ENCODE assay signal across 1 cellular context in genomic region chr22:19970479-19971275, GRCh38.
A peak's percentile ranks its signal among the peaks of the same experiment; 100 is the strongest.
TF ChIP-seq lines count a peak whose summit lies in the region.

No MANE protein-coding gene starts in this region.

TF ChIP-seq in HepG2, 621 proteins besides CTCF, POLR2A, EP300 and RAD21 (continued from another document and continues in another):
- TF ChIP-seq ZNF839 (CRISPR knock-in tag; IDR thresholded peaks at IDR 0.05; ENCODE audit: borderline replicate concordance) (0 out of 2 replicates have a peak, but pooled peaks have one; percentile 27), MAFG (CRISPR knock-in tag; IDR thresholded peaks at IDR 0.05) (no peak), ZSCAN30 (CRISPR knock-in tag; IDR thresholded peaks at IDR 0.05) (no peak), ZNF761 (CRISPR knock-in tag; conservative IDR thresholded peaks at IDR 0.05) (peak; percentile 45; the same call in 1 of the 2 replicates), TGIF2 (CRISPR knock-in tag; IDR thresholded peaks at IDR 0.05) (no peak), SKI (IDR thresholded peaks at IDR 0.05; ENCODE audit: partially characterized antibody) (no peak), ZBTB49 (CRISPR knock-in tag; IDR thresholded peaks at IDR 0.05; ENCODE audit: borderline replicate concordance) (0 out of 2 replicates have a peak, but pooled peaks have one; percentile 19), RFX5 (IDR thresholded peaks at IDR 0.05; ENCODE audit: low read depth, low read length) (no peak), ARID2 (CRISPR knock-in tag; IDR thresholded peaks at IDR 0.05; ENCODE audit: borderline replicate concordance) (0 out of 2 replicates have a peak, but pooled peaks have one; percentile 82), ZNF275 (CRISPR knock-in tag; IDR thresholded peaks at IDR 0.05; ENCODE audit: borderline replicate concordance) (no peak), PHF8 (CRISPR knock-in tag; IDR thresholded peaks at IDR 0.05) (peak; percentile 58), POGZ (CRISPR knock-in tag; IDR thresholded peaks at IDR 0.05) (peak; percentile 55; the same call in 1 of the 2 replicates), ZNF589 (CRISPR knock-in tag; conservative IDR thresholded peaks at IDR 0.05) (peak; percentile 90; the same call in 1 of the 2 replicates), ZNF703 (CRISPR knock-in tag; IDR thresholded peaks at IDR 0.05; ENCODE audit: borderline replicate concordance) (no peak), ZBTB33 (CRISPR knock-in tag; IDR thresholded peaks at IDR 0.05) (peak; percentile 70; the same call in 1 of the 2 replicates), PATZ1 (CRISPR knock-in tag; IDR thresholded peaks at IDR 0.05) (peak; percentile 61), ASH2L (IDR thresholded peaks at IDR 0.05; ENCODE audit: insufficient read length, low read depth, low read length) (peak; percentile 61), TCF7 (IDR thresholded peaks at IDR 0.05; ENCODE audit: low read depth) (no peak), ZFP37 (CRISPR knock-in tag; IDR thresholded peaks at IDR 0.05; ENCODE audit: borderline replicate concordance) (peak; percentile 61; the same call in 1 of the 2 replicates), ZC3H4 (CRISPR knock-in tag; IDR thresholded peaks at IDR 0.05; ENCODE audit: borderline replicate concordance) (no peak), MTF2 (CRISPR knock-in tag; IDR thresholded peaks at IDR 0.05; ENCODE audit: borderline replicate concordance) (no peak), STAT5B (CRISPR knock-in tag; IDR thresholded peaks at IDR 0.05) (no peak), ZNF263 (CRISPR knock-in tag; IDR thresholded peaks at IDR 0.05) (peak; percentile 97), EEA1 (CRISPR knock-in tag; IDR thresholded peaks at IDR 0.05; ENCODE audit: borderline replicate concordance) (no peak)
- TF ChIP-seq, protein P1, sequence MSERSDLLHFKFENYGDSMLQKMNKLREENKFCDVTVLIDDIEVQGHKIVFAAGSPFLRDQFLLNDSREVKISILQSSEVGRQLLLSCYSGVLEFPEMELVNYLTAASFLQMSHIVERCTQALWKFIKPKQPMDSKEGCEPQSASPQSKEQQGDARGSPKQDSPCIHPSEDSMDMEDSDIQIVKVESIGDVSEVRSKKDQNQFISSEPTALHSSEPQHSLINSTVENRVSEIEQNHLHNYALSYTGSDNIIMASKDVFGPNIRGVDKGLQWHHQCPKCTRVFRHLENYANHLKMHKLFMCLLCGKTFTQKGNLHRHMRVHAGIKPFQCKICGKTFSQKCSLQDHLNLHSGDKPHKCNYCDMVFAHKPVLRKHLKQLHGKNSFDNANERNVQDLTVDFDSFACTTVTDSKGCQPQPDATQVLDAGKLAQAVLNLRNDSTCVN (CRISPR knock-in tag; IDR thresholded peaks at IDR 0.05; ENCODE audit: borderline replicate concordance): peak; percentile 78; the same call in 1 of the 2 replicates
- TF ChIP-seq, protein P2, sequence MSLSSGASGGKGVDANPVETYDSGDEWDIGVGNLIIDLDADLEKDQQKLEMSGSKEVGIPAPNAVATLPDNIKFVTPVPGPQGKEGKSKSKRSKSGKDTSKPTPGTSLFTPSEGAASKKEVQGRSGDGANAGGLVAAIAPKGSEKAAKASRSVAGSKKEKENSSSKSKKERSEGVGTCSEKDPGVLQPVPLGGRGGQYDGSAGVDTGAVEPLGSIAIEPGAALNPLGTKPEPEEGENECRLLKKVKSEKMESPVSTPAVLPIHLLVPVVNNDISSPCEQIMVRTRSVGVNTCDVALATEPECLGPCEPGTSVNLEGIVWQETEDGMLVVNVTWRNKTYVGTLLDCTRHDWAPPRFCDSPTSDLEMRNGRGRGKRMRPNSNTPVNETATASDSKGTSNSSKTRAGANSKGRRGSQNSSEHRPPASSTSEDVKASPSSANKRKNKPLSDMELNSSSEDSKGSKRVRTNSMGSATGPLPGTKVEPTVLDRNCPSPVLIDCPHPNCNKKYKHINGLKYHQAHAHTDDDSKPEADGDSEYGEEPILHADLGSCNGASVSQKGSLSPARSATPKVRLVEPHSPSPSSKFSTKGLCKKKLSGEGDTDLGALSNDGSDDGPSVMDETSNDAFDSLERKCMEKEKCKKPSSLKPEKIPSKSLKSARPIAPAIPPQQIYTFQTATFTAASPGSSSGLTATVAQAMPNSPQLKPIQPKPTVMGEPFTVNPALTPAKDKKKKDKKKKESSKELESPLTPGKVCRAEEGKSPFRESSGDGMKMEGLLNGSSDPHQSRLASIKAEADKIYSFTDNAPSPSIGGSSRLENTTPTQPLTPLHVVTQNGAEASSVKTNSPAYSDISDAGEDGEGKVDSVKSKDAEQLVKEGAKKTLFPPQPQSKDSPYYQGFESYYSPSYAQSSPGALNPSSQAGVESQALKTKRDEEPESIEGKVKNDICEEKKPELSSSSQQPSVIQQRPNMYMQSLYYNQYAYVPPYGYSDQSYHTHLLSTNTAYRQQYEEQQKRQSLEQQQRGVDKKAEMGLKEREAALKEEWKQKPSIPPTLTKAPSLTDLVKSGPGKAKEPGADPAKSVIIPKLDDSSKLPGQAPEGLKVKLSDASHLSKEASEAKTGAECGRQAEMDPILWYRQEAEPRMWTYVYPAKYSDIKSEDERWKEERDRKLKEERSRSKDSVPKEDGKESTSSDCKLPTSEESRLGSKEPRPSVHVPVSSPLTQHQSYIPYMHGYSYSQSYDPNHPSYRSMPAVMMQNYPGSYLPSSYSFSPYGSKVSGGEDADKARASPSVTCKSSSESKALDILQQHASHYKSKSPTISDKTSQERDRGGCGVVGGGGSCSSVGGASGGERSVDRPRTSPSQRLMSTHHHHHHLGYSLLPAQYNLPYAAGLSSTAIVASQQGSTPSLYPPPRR (CRISPR knock-in tag; IDR thresholded peaks at IDR 0.05; ENCODE audit: borderline replicate concordance): peak; percentile 51; the same call in 1 of the 2 replicates
- TF ChIP-seq, protein P3, sequence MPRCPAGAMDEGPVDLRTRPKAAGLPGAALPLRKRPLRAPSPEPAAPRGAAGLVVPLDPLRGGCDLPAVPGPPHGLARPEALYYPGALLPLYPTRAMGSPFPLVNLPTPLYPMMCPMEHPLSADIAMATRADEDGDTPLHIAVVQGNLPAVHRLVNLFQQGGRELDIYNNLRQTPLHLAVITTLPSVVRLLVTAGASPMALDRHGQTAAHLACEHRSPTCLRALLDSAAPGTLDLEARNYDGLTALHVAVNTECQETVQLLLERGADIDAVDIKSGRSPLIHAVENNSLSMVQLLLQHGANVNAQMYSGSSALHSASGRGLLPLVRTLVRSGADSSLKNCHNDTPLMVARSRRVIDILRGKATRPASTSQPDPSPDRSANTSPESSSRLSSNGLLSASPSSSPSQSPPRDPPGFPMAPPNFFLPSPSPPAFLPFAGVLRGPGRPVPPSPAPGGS (CRISPR knock-in tag; IDR thresholded peaks at IDR 0.05): no peak
- TF ChIP-seq, protein P4, sequence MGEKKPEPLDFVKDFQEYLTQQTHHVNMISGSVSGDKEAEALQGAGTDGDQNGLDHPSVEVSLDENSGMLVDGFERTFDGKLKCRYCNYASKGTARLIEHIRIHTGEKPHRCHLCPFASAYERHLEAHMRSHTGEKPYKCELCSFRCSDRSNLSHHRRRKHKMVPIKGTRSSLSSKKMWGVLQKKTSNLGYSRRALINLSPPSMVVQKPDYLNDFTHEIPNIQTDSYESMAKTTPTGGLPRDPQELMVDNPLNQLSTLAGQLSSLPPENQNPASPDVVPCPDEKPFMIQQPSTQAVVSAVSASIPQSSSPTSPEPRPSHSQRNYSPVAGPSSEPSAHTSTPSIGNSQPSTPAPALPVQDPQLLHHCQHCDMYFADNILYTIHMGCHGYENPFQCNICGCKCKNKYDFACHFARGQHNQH (CRISPR knock-in tag; IDR thresholded peaks at IDR 0.05): peak; percentile 90
- TF ChIP-seq, protein P5, sequence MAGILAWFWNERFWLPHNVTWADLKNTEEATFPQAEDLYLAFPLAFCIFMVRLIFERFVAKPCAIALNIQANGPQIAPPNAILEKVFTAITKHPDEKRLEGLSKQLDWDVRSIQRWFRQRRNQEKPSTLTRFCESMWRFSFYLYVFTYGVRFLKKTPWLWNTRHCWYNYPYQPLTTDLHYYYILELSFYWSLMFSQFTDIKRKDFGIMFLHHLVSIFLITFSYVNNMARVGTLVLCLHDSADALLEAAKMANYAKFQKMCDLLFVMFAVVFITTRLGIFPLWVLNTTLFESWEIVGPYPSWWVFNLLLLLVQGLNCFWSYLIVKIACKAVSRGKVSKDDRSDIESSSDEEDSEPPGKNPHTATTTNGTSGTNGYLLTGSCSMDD (CRISPR knock-in tag; IDR thresholded peaks at IDR 0.05): no peak
- TF ChIP-seq, protein P6, sequence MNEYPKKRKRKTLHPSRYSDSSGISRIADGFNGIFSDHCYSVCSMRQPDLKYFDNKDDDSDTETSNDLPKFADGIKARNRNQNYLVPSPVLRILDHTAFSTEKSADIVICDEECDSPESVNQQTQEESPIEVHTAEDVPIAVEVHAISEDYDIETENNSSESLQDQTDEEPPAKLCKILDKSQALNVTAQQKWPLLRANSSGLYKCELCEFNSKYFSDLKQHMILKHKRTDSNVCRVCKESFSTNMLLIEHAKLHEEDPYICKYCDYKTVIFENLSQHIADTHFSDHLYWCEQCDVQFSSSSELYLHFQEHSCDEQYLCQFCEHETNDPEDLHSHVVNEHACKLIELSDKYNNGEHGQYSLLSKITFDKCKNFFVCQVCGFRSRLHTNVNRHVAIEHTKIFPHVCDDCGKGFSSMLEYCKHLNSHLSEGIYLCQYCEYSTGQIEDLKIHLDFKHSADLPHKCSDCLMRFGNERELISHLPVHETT (CRISPR knock-in tag; conservative IDR thresholded peaks at IDR 0.05): no peak
- TF ChIP-seq, protein P7, sequence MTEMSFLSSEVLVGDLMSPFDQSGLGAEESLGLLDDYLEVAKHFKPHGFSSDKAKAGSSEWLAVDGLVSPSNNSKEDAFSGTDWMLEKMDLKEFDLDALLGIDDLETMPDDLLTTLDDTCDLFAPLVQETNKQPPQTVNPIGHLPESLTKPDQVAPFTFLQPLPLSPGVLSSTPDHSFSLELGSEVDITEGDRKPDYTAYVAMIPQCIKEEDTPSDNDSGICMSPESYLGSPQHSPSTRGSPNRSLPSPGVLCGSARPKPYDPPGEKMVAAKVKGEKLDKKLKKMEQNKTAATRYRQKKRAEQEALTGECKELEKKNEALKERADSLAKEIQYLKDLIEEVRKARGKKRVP (CRISPR knock-in tag; IDR thresholded peaks at IDR 0.05): peak in 1 of 2 experiments; percentile 47; a peak in 1 of 4 replicates
